10 cellular contexts compared by ENCODE assay signal in the genomic region with DNA sequence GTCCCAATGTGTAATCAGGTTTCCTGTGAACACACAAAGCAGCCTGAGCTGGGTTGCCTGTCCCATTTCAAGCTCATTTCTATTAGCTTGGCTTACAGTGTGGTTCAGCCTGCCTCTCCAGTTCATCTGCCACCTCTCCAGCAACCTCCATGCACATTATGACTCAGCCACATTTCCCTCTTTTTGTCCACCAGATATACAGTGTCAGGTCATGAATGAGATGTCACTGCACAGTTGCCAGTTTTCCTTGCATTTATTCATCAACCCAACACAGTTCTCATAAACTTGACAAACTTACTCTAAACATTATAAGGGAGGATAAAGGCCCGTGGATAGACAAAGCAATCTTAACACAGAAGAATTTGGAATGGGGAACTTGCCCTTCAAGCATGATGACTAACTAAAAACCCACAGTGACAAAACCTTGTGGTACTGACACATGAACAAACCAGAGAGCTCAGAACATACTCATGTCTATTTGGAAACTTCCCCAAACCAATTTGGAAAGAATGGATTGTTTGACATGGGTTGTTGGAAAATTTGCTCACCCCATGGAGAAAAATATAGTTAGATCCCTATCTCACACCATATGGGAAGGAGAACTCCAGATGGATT. TPM values are rescaled to one million over a fixed set of nuclear protein-coding genes. Genes with fewer than 3 reads are reported as not detected.
A peak's percentile ranks its signal among the peaks of the same experiment; 100 is the strongest.
DNase-seq lines count a peak whose midpoint lies in the region; ATAC-seq and TF ChIP-seq lines count a peak whose summit lies in the region.
"Had no signal": no experiment of that assay in that cellular context is flagged by ENCODE, and none has a peak within 500 bp of the region (broad histone marks: within the 10 kb centered on the region; RNA-seq: fewer than 3 reads in every experiment).

No MANE protein-coding gene starts in this region.

- 0% methylated on average over 1 of the region's 1 CpG for WGBS in mammary epithelial cell (ENCODE audit: low coverage, missing lambda C conversion rate)

- H3K4me3 Mint-ChIP-seq in type B pancreatic cell = no peak overlapping the region

- no peak for ATAC-seq in Right ventricle myocardium inferior

- peaks cover 3% of the 10 kb centered on the region for H3K4me1 Mint-ChIP-seq in type B pancreatic cell (ENCODE audit: unreplicated experiment)

- peaks cover 17% of the 10 kb centered on the region for H3K27me3 Mint-ChIP-seq in type B pancreatic cell

- H3K4me2 ChIP-seq in mammary epithelial cell (ENCODE audit: insufficient read depth, low read depth, low read length) (peak overlapping the region; percentile 33), fibroblast of lung (ENCODE audit: extremely low read depth, insufficient read depth, low read length) (no peak overlapping the region)

- H3K79me2 ChIP-seq in mammary epithelial cell (ENCODE audit: insufficient read depth, low read length) (no peaks in the 10 kb centered on the region), fibroblast of lung (ENCODE audit: control insufficient read depth, insufficient read depth, low read length) (no peaks in the 10 kb centered on the region)

- no TSS peak for BruUV-seq in mammary epithelial cell (replicated peaks; lab: Mats Ljungman, UMichigan)

- CTCF ChIA-PET in mammary epithelial cell (lab: Charles Lee; ENCODE audit: low non-redundant PET) = interaction anchor here (0.5 to 1.0 kb wide), 4 partner anchors 26 to 263 kb away, joined by 3 to 8 read pairs (median 6); no protein-coding TSS in a partner anchor

- peak overlapping the region; percentile 33 for H3K27ac Mint-ChIP-seq in type B pancreatic cell

- no peaks in the 10 kb centered on the region for H3K36me3 Mint-ChIP-seq in type B pancreatic cell

- no peak overlapping the region for H3K4me3 ChIP-seq in mammary epithelial cell (replicated peaks in 1 of 3; ENCODE audit: insufficient read depth in 1 of 3, low read depth in 2 of 3, low read length in 3 of 3)
- no peak overlapping the region for H3K4me3 ChIP-seq in breast epithelium
- H3K4me3 ChIP-seq in fibroblast of lung (replicated peaks in 1 of 4; ENCODE audit: control extremely low read depth in 1 of 4, insufficient read depth in 1 of 4, low read depth in 3 of 4, low read length in 4 of 4) = no peak overlapping the region

- H4K20me1 ChIP-seq in mammary epithelial cell (ENCODE audit: insufficient read depth, low read length) = no peaks in the 10 kb centered on the region
- no peaks in the 10 kb centered on the region for H4K20me1 ChIP-seq in fibroblast of lung (ENCODE audit: control insufficient read depth, extremely low read depth, insufficient read depth, low read length)

- peak; percentile 92 for DNase-seq in mammary epithelial cell
- no peak for DNase-seq in breast epithelium (ENCODE audit: low spot score in 2 of 2)
- peak; percentile 92 for DNase-seq in SIG-M5 treated with dmso at 0.1 percent for 504 hours (lab: John Stamatoyannopoulos, UW; ENCODE audit: unreplicated experiment)
- DNase-seq in fibroblast of lung (ENCODE audit: low read depth in 2 of 2) = peak in 1 of 2 donors; percentile 84
- no peak for DNase-seq in type B pancreatic cell (ENCODE audit: extremely low spot score, unreplicated experiment)
- no peak for DNase-seq in kidney glomerular epithelial cell (lab: John Stamatoyannopoulos, UW)
- DNase-seq in Right ventricle myocardium inferior (ENCODE audit: missing footprints) = no peak
- no peak for DNase-seq in occipital lobe (lab: John Stamatoyannopoulos, UW)
- DNase-seq: anterior cingulate cortex, SHP77 treated with DMSO at 0.1 percent for 48 hours had no signal

- H3K9ac ChIP-seq in mammary epithelial cell (ENCODE audit: insufficient read depth, low read length) (peak overlapping the region; percentile 67), fibroblast of lung (ENCODE audit: insufficient read depth, low read length) (no peak overlapping the region)

- peaks cover 5% of the 10 kb centered on the region for H3K9me3 Mint-ChIP-seq in type B pancreatic cell

- H3K27me3 ChIP-seq in mammary epithelial cell (ENCODE audit: insufficient read depth, low read length) (no peaks in the 10 kb centered on the region), breast epithelium (no peaks in the 10 kb centered on the region), fibroblast of lung (ENCODE audit: control insufficient read depth, insufficient read depth, low read length) (no peaks in the 10 kb centered on the region)

- intact Hi-C loops in mammary epithelial cell (cut with micrococcal nuclease) = loop anchor here (2.0 kb wide), 2 partner anchors 142 to 268 kb away; no protein-coding TSS in a partner anchor
- intact Hi-C loops in breast epithelium (cut with DNase I; ENCODE audit: low total_unique reads) = no loop called here
- intact Hi-C loops in Right ventricle myocardium inferior (cut with DNase I) = no loop called here

- dilution Hi-C loops in mammary epithelial cell (cut with HindIII; ENCODE audit: low sequenced_read_pairs) = no loop called here

- H2AFZ ChIP-seq in mammary epithelial cell (ENCODE audit: low read depth, low read length) = no peak overlapping the region
- no peak overlapping the region for H2AFZ ChIP-seq in fibroblast of lung (ENCODE audit: low read length)

- H3K36me3 ChIP-seq in mammary epithelial cell (ENCODE audit: insufficient read depth, low read length) (no peaks in the 10 kb centered on the region), breast epithelium (no peaks in the 10 kb centered on the region), fibroblast of lung (ENCODE audit: control insufficient read depth, insufficient read depth, low read length) (no peaks in the 10 kb centered on the region)

- H3K4me1 ChIP-seq in mammary epithelial cell (ENCODE audit: insufficient read depth, low read length) (peaks cover 36% of the 10 kb centered on the region), breast epithelium (no peaks in the 10 kb centered on the region), fibroblast of lung (ENCODE audit: control insufficient read depth, extremely low read depth, insufficient read depth, low read length) (peaks cover 17% of the 10 kb centered on the region)

- in situ Hi-C loops in mammary epithelial cell (cut with MboI; ENCODE audit: low sequenced_read_pairs in 2 of 2) = no loop called here

- H3K27ac ChIP-seq in mammary epithelial cell (ENCODE audit: insufficient read depth, low read depth, low read length) (peak overlapping the region; percentile 90), breast epithelium (no peak overlapping the region), fibroblast of lung (ENCODE audit: insufficient read depth, low read length) (peak overlapping the region; percentile 46)

- TF ChIP-seq CTCF in mammary epithelial cell (conservative IDR thresholded peaks at IDR 0.05 in 1 of 2, IDR thresholded peaks at IDR 0.05 in 1 of 2; ENCODE audit: extremely low read depth in 1 of 2, insufficient read depth in 1 of 2, low read depth in 1 of 2, low read length in 2 of 2) = no peak
- no peak for TF ChIP-seq CTCF in breast epithelium (IDR thresholded peaks at IDR 0.05)
- TF ChIP-seq CTCF in fibroblast of lung (conservative IDR thresholded peaks at IDR 0.05 in 1 of 2, IDR thresholded peaks at IDR 0.05 in 1 of 2; ENCODE audit: low read depth in 1 of 2, low read length in 2 of 2) = no peak
- no peak for TF ChIP-seq CTCF in type B pancreatic cell (conservative IDR thresholded peaks at IDR 0.05)

- TF ChIP-seq POLR2A in breast epithelium (IDR thresholded peaks at IDR 0.05) = no peak

- H3K9me3 ChIP-seq in mammary epithelial cell (replicated peaks; ENCODE audit: insufficient read depth, low read length) = no peaks in the 10 kb centered on the region
- no peaks in the 10 kb centered on the region for H3K9me3 ChIP-seq in breast epithelium
- no peaks in the 10 kb centered on the region for H3K9me3 ChIP-seq in fibroblast of lung (ENCODE audit: control insufficient read depth, insufficient read depth, low read depth, low read length)

RNA-seq across cellular contexts. Expression of gene CFAP58, which starts 2.5 kb away (rescaled TPM):
- total RNA-seq in mammary epithelial cell (1 to 10 TPM in 1 of 2 donors, under 1 TPM in 1; 0.17 to 1.0 TPM), breast epithelium (under 1 TPM; 0.16 to 0.98 (median 0.88) TPM), fibroblast of lung (0.26 and 0.33 TPM in 2 replicates), type B pancreatic cell (ENCODE audit: low replicate concordance) (0.24 and 0.34 TPM in 2 replicates), Right ventricle myocardium inferior (1.1 TPM), occipital lobe (0.62 TPM)
- polyA plus RNA-seq in mammary epithelial cell (0.23 TPM), fibroblast of lung (0.24 and 0.42 TPM in 2 replicates)
- polyA minus RNA-seq in mammary epithelial cell (not detected), fibroblast of lung (ENCODE audit: low replicate concordance) (not detected in 2 replicates)
- 0.20 and 0.54 TPM in 2 replicates for polyA plus RNA-seq in fibroblast of lung (2012)

RNA-seq across cellular contexts. Expression of gene ITPRIP, which starts 12.9 kb away (rescaled TPM):
- total RNA-seq in mammary epithelial cell = 10 to 100 TPM; 21.5 to 37.2 TPM
- 14.4 TPM for polyA plus RNA-seq in mammary epithelial cell
- polyA minus RNA-seq in mammary epithelial cell = 24.0 TPM
- total RNA-seq in breast epithelium = 10 to 100 TPM; 12.0 to 35.4 (median 20.9) TPM
- total RNA-seq in fibroblast of lung = 5.4 and 6.8 TPM in 2 replicates
- 11.1 and 18.8 TPM in 2 replicates for polyA plus RNA-seq in fibroblast of lung
- 11.1 and 18.6 TPM in 2 replicates for polyA plus RNA-seq in fibroblast of lung (2012)
- 23.7 and 30.0 TPM in 2 replicates for polyA minus RNA-seq in fibroblast of lung (ENCODE audit: low replicate concordance)
- total RNA-seq in type B pancreatic cell (ENCODE audit: low replicate concordance) = 8.5 and 19.9 TPM in 2 replicates
- 28.2 TPM for total RNA-seq in Right ventricle myocardium inferior
- total RNA-seq in occipital lobe = 1.6 TPM

Comparison
In these comparisons a context has a peak if more than half of its experiments do, and no peak if none do; other contexts are left out.
1. DNase-seq: peak in mammary epithelial cell (single experiment) and SIG-M5 treated with dmso at 0.1 percent for 504 hours (single experiment); none in breast epithelium (0 of 2), type B pancreatic cell (single experiment), kidney glomerular epithelial cell (single experiment), Right ventricle myocardium inferior (single experiment) and occipital lobe (single experiment).
2. H3K27ac ChIP-seq: peak in mammary epithelial cell (single experiment) and fibroblast of lung (single experiment); none in breast epithelium (0 of 2).